9 cellular contexts compared by ENCODE assay signal in the genomic region with DNA sequence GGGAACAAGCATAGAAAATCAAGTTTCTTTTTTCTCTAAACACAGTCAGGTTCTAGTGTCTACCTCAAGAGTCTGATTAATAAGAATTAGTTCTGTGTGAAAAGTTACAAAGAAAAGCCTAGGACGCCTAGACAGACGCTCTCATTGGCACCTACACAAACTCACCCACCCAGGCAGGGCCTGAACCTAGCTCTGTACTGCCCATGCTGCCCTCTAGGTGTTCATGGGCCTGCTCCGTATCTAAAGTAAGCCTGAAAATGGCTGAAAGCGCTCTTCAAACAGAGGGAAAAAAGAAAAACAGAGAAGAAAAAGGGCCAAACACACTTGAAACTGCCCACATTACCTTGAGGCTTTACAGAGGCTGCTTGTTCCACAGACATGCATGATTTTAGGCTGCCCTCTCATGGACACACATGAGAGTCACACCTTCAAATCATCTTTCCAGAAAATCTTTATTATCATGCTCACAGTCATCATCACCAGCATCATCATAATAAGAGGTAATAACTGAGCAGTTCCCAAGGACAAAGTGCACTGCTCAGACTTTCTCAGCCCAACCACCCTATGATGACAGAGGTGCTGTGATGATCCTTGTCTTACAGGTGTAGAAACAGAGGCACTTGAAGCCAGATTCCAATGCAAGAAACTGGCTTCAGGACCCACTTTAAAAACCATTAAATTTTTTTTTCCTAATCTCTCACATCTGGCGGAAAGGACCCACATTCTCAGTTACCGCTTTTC. TPM values are rescaled to one million over a fixed set of nuclear protein-coding genes. Genes with fewer than 3 reads are reported as not detected.
DNase-seq lines count a peak whose midpoint lies in the region; ATAC-seq, FAIRE-seq and TF ChIP-seq lines count a peak whose summit lies in the region.
"Had no signal": no experiment of that assay in that cellular context is flagged by ENCODE, and none has a peak within 500 bp of the region (broad histone marks: within the 10 kb centered on the region; RNA-seq: fewer than 3 reads in every experiment).

No MANE protein-coding gene starts in this region.

- no peaks in the 10 kb centered on the region for H3F3A ChIP-seq in OCI-LY1 (ENCODE audit: insufficient read depth, low read length)

- H3K9me3 ChIP-seq in OCI-LY1 (ENCODE audit: low read length) (no peaks in the 10 kb centered on the region), mesenchymal stem cell (ENCODE audit: control insufficient read depth, low read length) (no peaks in the 10 kb centered on the region)

- no peak overlapping the region for H3K18ac ChIP-seq in mesenchymal stem cell (ENCODE audit: low read depth in 1 of 2, low read length in 2 of 2)

- H3K27ac ChIP-seq in C4-2B (no peak overlapping the region; the same call in 1 of the 2 replicates), OCI-LY1 (ENCODE audit: low read depth, low read length, poor library complexity, severe bottlenecking) (peak overlapping the region; percentile 16), mesenchymal stem cell (ENCODE audit: low read length, poor library complexity, severe bottlenecking) (peak overlapping the region; percentile 74)

- H2BK120ac ChIP-seq in mesenchymal stem cell (ENCODE audit: low read depth, low read length): no peak overlapping the region

- TF ChIP-seq POLR2A in GM12892 (IDR thresholded peaks at IDR 0.05; ENCODE audit: low read depth, low read length): no peak

- no peak overlapping the region for H4K8ac ChIP-seq in mesenchymal stem cell (ENCODE audit: low read length)

- no peak overlapping the region for H2BK12ac ChIP-seq in mesenchymal stem cell (ENCODE audit: low read length in 2 of 2)

- WGBS in mesenchymal stem cell: 40% methylated on average over 4 of the region's 6 CpGs

- no peak overlapping the region for H2BK5ac ChIP-seq in mesenchymal stem cell (ENCODE audit: low read depth, low read length, poor library complexity, severe bottlenecking)

- no peaks in the 10 kb centered on the region for H3K27me3 ChIP-seq in OCI-LY1 (ENCODE audit: insufficient read depth, low read length)
- H3K27me3 ChIP-seq in mesenchymal stem cell (ENCODE audit: control insufficient read depth in 1 of 2, insufficient read depth in 1 of 2, low read length in 2 of 2): peaks cover 0 to 24% of the 10 kb centered on the region in 2 experiments

- H3K14ac ChIP-seq in mesenchymal stem cell (ENCODE audit: low read length in 2 of 2): no peak overlapping the region

- H2AFZ ChIP-seq in OCI-LY1 (ENCODE audit: low read length) (0 out of 2 replicates have a peak overlapping the region, but pooled peaks have one; percentile 25), mesenchymal stem cell (ENCODE audit: low read depth, low read length) (no peak overlapping the region)

- no peak overlapping the region for H3K4me2 ChIP-seq in OCI-LY1 (ENCODE audit: low read length)
- no peak overlapping the region for H3K4me2 ChIP-seq in mesenchymal stem cell (ENCODE audit: low read length, poor library complexity, severe bottlenecking)

- peak; percentile 72 for ATAC-seq in HG03159 (IDR thresholded peaks at IDR 0.05; ENCODE audit: unreplicated experiment)

- H3K9me2 ChIP-seq in OCI-LY1 (ENCODE audit: low read depth, low read length): no peaks in the 10 kb centered on the region

- no peak overlapping the region for H3K23ac ChIP-seq in mesenchymal stem cell (ENCODE audit: low read length in 2 of 2)

- peak; percentile 95 for FAIRE-seq in GM12892 (lab: Jason Lieb, UNC)
- FAIRE-seq: TTC549 had no signal

- peaks cover 29% of the 10 kb centered on the region for H3K4me1 ChIP-seq in OCI-LY1 (ENCODE audit: insufficient read depth, low read length, severe bottlenecking)
- peaks cover under 1% of the 10 kb centered on the region for H3K4me1 ChIP-seq in mesenchymal stem cell (ENCODE audit: control insufficient read depth, insufficient read depth, low read depth, low read length)

- no peaks in the 10 kb centered on the region for H3K79me1 ChIP-seq in mesenchymal stem cell (replicated peaks; ENCODE audit: low read length, poor library complexity, severe bottlenecking)

- no peaks in the 10 kb centered on the region for H3K79me2 ChIP-seq in OCI-LY1 (ENCODE audit: insufficient read depth, low read length)

- no peak overlapping the region for H2BK15ac ChIP-seq in mesenchymal stem cell (ENCODE audit: low read depth, poor library complexity, severe bottlenecking)

- DNase-seq in GM12892 (ENCODE audit: insufficient read length) (peak; percentile 21), cerebellar cortex (ENCODE audit: low spot score) (peak; percentile 54), mesenchymal stem cell (peak; percentile 51), posterior cingulate gyrus (no peak)
- DNase-seq in activated CD8-positive, alpha-beta memory T cell treated with anti-CD3 and anti-CD28 coated beads, Interleukin-2, amount 50 U/mL, for 4 hours: no peak

- no peak overlapping the region for H3K4me3 ChIP-seq in OCI-LY1 (ENCODE audit: low read depth, low read length, poor library complexity, severe bottlenecking)
- no peak overlapping the region for H3K4me3 ChIP-seq in mesenchymal stem cell (ENCODE audit: insufficient read depth in 1 of 2, low read depth in 1 of 2, low read length in 2 of 2)

- H3K9ac ChIP-seq in OCI-LY1 (ENCODE audit: low read length) (no peak overlapping the region), mesenchymal stem cell (ENCODE audit: low read length) (peak overlapping the region; percentile 31)

- no peak overlapping the region for H4K91ac ChIP-seq in mesenchymal stem cell (ENCODE audit: low read length)

- peak; percentile 71 for TF ChIP-seq CTCF in C4-2B (conservative IDR thresholded peaks at IDR 0.05)
- peak; percentile 66 for TF ChIP-seq CTCF in OCI-LY1 (IDR thresholded peaks at IDR 0.05; ENCODE audit: low read length)

- H3K36me3 ChIP-seq in OCI-LY1 (ENCODE audit: insufficient read depth, low read length) (no peaks in the 10 kb centered on the region), mesenchymal stem cell (ENCODE audit: control insufficient read depth in 1 of 2, insufficient read depth in 2 of 2, low read depth in 1 of 2, low read length in 2 of 2) (no peaks in the 10 kb centered on the region)

- H4K20me1 ChIP-seq in OCI-LY1 (ENCODE audit: insufficient read depth, low read length): no peaks in the 10 kb centered on the region

- no peak overlapping the region for H3K4ac ChIP-seq in mesenchymal stem cell (ENCODE audit: low read depth in 1 of 2, low read length in 2 of 2)

- H2AK5ac ChIP-seq in mesenchymal stem cell (ENCODE audit: low read length, severe bottlenecking): no peak overlapping the region

- intact Hi-C loops in posterior cingulate gyrus (cut with DNase I): loop anchor here (5.0 kb wide), 1 partner anchor 165 kb away; no protein-coding TSS in a partner anchor

RNA-seq across cellular contexts. Expression of a gene that starts 49.6 kb away (rescaled TPM):
- polyA plus RNA-seq in GM12892 (2012; ENCODE audit: missing spikeins): 0.98 TPM
- polyA plus RNA-seq in mesenchymal stem cell (2013, experiment 1 of 2): 0.06 TPM
- 0.12 TPM for polyA plus RNA-seq in mesenchymal stem cell (2013, experiment 2 of 2)

Comparison
In these comparisons a context has a peak if more than half of its experiments do, and no peak if none do; other contexts are left out.
1. DNase-seq: peak in GM12892 (single experiment), cerebellar cortex (single experiment) and mesenchymal stem cell (single experiment); none in posterior cingulate gyrus (0 of 10) and activated CD8-positive, alpha-beta memory T cell treated with anti-CD3 and anti-CD28 coated beads, Interleukin-2, amount 50 U/mL, for 4 hours (single experiment).